Comparison of ENCODE assay signal across 30 cellular contexts in genomic region chr3:52104664-52105281, GRCh38.
"Had no signal": no experiment of that assay in that cellular context is flagged by ENCODE, and none has a peak within 500 bp of the region (broad histone marks: within the 10 kb centered on the region; RNA-seq: fewer than 3 reads in every experiment).

No MANE protein-coding gene starts in this region.

- H3K4me3 Mint-ChIP-seq: dendritic cell treated with granulocyte-macrophage colony-stimulating factor and Interleukin-4, amounts not matched to agents 40 ng/mL and 50 ng/mL, for 4 days; endodermal cell; naive thymus-derived CD8-positive, alpha-beta T cell; neural crest cell; type B pancreatic cell had no signal

- H3K9me3 ChIP-seq: colonic mucosa, neutrophil, pancreas, testis had no signal

- H3K27me3 Mint-ChIP-seq: dendritic cell treated with granulocyte-macrophage colony-stimulating factor and Interleukin-4, amounts not matched to agents 40 ng/mL and 50 ng/mL, for 4 days; progenitor cell of endocrine pancreas; type B pancreatic cell had no signal

- H3K4me3 ChIP-seq: colonic mucosa, esophagus muscularis mucosa, gastroesophageal sphincter, heart right ventricle, pancreas, skin epidermis, testis, tibial artery had no signal

- H3K4me1 Mint-ChIP-seq: endodermal cell had no signal

- ATAC-seq: foreskin keratinocyte; gastroesophageal sphincter; heart right ventricle; naive thymus-derived CD8-positive, alpha-beta T cell; pancreas had no signal

- H3K27me3 ChIP-seq: colonic mucosa, esophagus muscularis mucosa, foreskin keratinocyte, gastroesophageal sphincter, heart right ventricle, neutrophil, pancreas, testis, tibial artery had no signal

- H3K4me1 ChIP-seq: colonic mucosa had no signal

- H3K27ac ChIP-seq: colonic mucosa, esophagus muscularis mucosa, foreskin keratinocyte, gastroesophageal sphincter, heart right ventricle, neutrophil, pancreas, skin epidermis, testis, tibial artery had no signal

- FAIRE-seq: islet of Langerhans, pancreas had no signal

- H3K36me3 ChIP-seq: colonic mucosa, esophagus muscularis mucosa, gastroesophageal sphincter, pancreas, tibial artery had no signal

- DNase-seq: central memory CD4-positive, alpha-beta T cell; colonic mucosa; effector CD8-positive, alpha-beta T cell; endodermal cell; foreskin keratinocyte; heart right ventricle; hippocampal formation; kidney glomerular epithelial cell; mammary epithelial cell; mesendoderm; midbrain; naive thymus-derived CD8-positive, alpha-beta T cell; stimulated activated CD4-positive, alpha-beta T cell treated with anti-CD3 and anti-CD28 coated beads, Interleukin-12 subunit alpha, Interleukin-12 subunit beta, amount 100 ng/mL, for 4 hours; stimulated activated CD4-positive, alpha-beta T cell treated with anti-CD3 and anti-CD28 coated beads, Interleukin-1b, Interleukin-23, amount 100 ng/mL, for 48 hours; stimulated activated CD4-positive, alpha-beta T cell treated with anti-CD3 and anti-CD28 coated beads, Interleukin-4, amount 100 ng/mL, for 1 hour; stimulated activated CD8-positive, alpha-beta memory T cell treated with anti-CD3 and anti-CD28 coated beads, Interleukin-4, amount 100 ng/mL, for 48 hours; stimulated activated naive CD4-positive, alpha-beta T cell treated with Interleukin-2 at 50 U/mL for 16 hours; substantia nigra; testis; tibial artery had no signal

- H3K27ac Mint-ChIP-seq: dendritic cell treated with granulocyte-macrophage colony-stimulating factor and Interleukin-4, amounts not matched to agents 40 ng/mL and 50 ng/mL, for 4 days; endodermal cell; naive thymus-derived CD8-positive, alpha-beta T cell; progenitor cell of endocrine pancreas; type B pancreatic cell had no signal
